ENCODE assay signal across 35 cellular contexts in genomic region chr6:132805548-132805947, GRCh38. TPM values are rescaled to one million over a fixed set of nuclear protein-coding genes. Genes with fewer than 3 reads are reported as not detected.
"Had no signal": no experiment of that assay in that cellular context is flagged by ENCODE, and none has a peak within 500 bp of the region (broad histone marks: within the 10 kb centered on the region; RNA-seq: fewer than 3 reads in every experiment).

No MANE protein-coding gene starts in this region.

- FAIRE-seq: astrocyte, bronchial epithelial cell had no signal

- H3K4me1 ChIP-seq: ascending aorta, body of pancreas, breast epithelium had no signal

- H3K4me3 ChIP-seq: adrenal gland, ascending aorta, body of pancreas, breast epithelium, cardiac muscle cell had no signal

- H3K27me3 ChIP-seq: adrenal gland, ascending aorta, body of pancreas, brain microvascular endothelial cell, breast epithelium, cardiac muscle cell had no signal

- ATAC-seq: activated naive CD4-positive, alpha-beta T cell treated with anti-CD3 and anti-CD28 coated beads, Interleukin-2, amount 50 U/mL, for 72 hours; activated naive CD8-positive, alpha-beta T cell treated with anti-CD3 and anti-CD28 coated beads, Interleukin-2, amount 50 U/mL, for 24 hours; activated T-cell treated with anti-CD3 and anti-CD28 coated beads, Interleukin-2, amount 50 U/mL, for 4 hours; activated T-cell treated with anti-CD3 and anti-CD28 coated beads, Interleukin-2, amount 50 U/mL, for 72 hours; activated T-helper 17 cell treated with anti-CD3 and anti-CD28 coated beads, Interleukin-2, amount 50 U/mL, for 72 hours; body of pancreas had no signal

- H3K27ac ChIP-seq: adrenal gland, ascending aorta, body of pancreas, brain microvascular endothelial cell, breast epithelium, cardiac muscle cell had no signal

- H3K9me3 ChIP-seq: body of pancreas, breast epithelium had no signal

- DNase-seq: activated effector memory CD4-positive, alpha-beta T cell treated with anti-CD3 and anti-CD28 coated beads, Interleukin-2, amount 50 U/mL, for 16 hours; activated effector memory CD4-positive, alpha-beta T cell treated with Interleukin-2 at 50 U/mL for 16 hours; activated gamma-delta T cell; activated gamma-delta T cell treated with Interleukin-2 at 50 U/mL for 16 hours; activated naive CD4-positive, alpha-beta T cell; activated naive CD4-positive, alpha-beta T cell treated with anti-CD3 and anti-CD28 coated beads for 36 hours; activated naive CD4-positive, alpha-beta T cell treated with anti-CD3 and anti-CD28 coated beads, Interleukin-2, amount 10 ng/mL, durations not matched to agents 7 days and 5 days; activated naive CD4-positive, alpha-beta T cell treated with anti-CD3 and anti-CD28 coated beads, Interleukin-2, amount 50 U/mL, for 16 hours; activated naive CD4-positive, alpha-beta T cell treated with Interleukin-2 at 50 U/mL for 16 hours; activated naive CD8-positive, alpha-beta T cell treated with anti-CD3 and anti-CD28 coated beads for 36 hours; activated naive CD8-positive, alpha-beta T cell treated with anti-CD3 and anti-CD28 coated beads, Interleukin-2, amount 10 ng/mL, durations not matched to agents 7 days and 5 days; activated naive CD8-positive, alpha-beta T cell treated with anti-CD3 and anti-CD28 coated beads, Interleukin-2, amount 50 U/mL, for 24 hours; activated T-cell treated with anti-CD3 and anti-CD28 coated beads, Interleukin-2, amount 50 U/mL, for 1 hour; activated T-cell treated with anti-CD3 and anti-CD28 coated beads, Interleukin-2, amount 50 U/mL, for 24 hours; activated T-cell treated with anti-CD3 and anti-CD28 coated beads, Interleukin-2, amount 50 U/mL, for 4 hours; activated T-cell treated with anti-CD3 and anti-CD28 coated beads, Interleukin-2, amount 50 U/mL, for 48 hours; activated T-cell treated with anti-CD3 and anti-CD28 coated beads, Interleukin-2, amount 50 U/mL, for 72 hours; adrenal gland; amniotic stem cell; amygdala; anterior cingulate cortex; aorta; body of pancreas; brain microvascular endothelial cell; caudate nucleus; central memory CD4-positive, alpha-beta T cell; cerebellar nuclear complex had no signal

- H3K36me3 ChIP-seq: adrenal gland, ascending aorta, brain microvascular endothelial cell, breast epithelium, cardiac muscle cell had no signal

RNA-seq across cellular contexts. Expression of gene VNN2, which starts 47.8 kb away (rescaled TPM):
- total RNA-seq: bronchial epithelial cell, cardiac muscle cell, chondrocyte had no signal
- polyA plus RNA-seq: cardiac muscle cell had no signal
